In the genomic region with DNA sequence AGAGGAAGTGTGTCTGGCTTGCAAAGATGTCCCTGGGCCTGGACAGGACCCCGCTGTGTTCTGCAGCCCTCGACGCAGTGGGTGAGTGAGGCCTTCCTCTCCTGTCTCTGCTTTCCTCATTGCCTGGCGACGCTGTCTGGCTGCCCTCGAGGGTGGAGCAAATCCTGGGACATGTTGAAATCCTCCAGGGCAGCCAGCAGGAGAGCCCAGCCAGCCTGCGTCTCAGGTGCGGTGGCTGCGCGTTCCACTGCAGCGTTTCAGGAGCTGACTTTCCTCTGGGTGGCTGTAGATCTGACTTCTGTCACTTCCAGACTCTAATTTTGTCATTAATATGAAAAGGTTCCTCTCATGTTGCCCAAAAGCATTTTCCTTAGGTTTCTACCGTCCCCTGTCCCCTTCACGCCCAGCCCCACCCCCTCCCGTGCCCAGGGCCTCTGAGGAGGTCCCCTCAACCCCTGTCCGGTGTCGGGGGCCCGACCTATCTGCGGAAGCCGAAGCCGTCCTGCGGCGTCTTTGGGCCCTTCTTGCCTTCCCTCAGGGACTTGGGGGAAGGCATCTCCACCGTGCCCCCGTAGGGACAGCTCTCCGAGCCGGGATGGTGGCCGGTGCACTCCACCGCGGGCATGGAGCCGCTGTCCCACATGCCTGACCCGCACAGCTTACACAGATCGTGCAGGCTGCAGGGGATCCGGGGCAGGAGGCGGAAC, we compare ENCODE assay signal across 24 cellular contexts.
A peak's percentile ranks its signal among the peaks of the same experiment; 100 is the strongest.
DNase-seq lines count a peak whose midpoint lies in the region; ATAC-seq and TF ChIP-seq lines count a peak whose summit lies in the region.
"Had no signal": no experiment of that assay in that cellular context is flagged by ENCODE, and none has a peak within 500 bp of the region (broad histone marks: within the 10 kb centered on the region; RNA-seq: fewer than 3 reads in every experiment).

No MANE protein-coding gene starts in this region.

- DNase-seq in PC-3 (no peak), glutamatergic neuron (peak; percentile 10), posterior vena cava (ENCODE audit: low spot score) (peak; percentile 78), progenitor cell of endocrine pancreas (ENCODE audit: low spot score, unreplicated experiment) (no peak), D341Med (ENCODE audit: low spot score) (no peak), coronary artery (ENCODE audit: low spot score) (no peak)
- DNase-seq: activated CD8-positive, alpha-beta memory T cell treated with anti-CD3 and anti-CD28 coated beads, Interleukin-2, amount 50 U/mL, for 48 hours; COR-L47; dermis blood vessel endothelial cell; DMS79 treated with DMSO at 0.1 percent for 48 hours; GOT3; NCI-H446 treated with DMSO at 0.1 percent for 48 hours; PC-9; stimulated activated CD4-positive, alpha-beta T cell treated with anti-CD3 and anti-CD28 coated beads, Interleukin-12 subunit alpha, Interleukin-12 subunit beta, amount 100 ng/mL, for 4 hours; stimulated activated CD4-positive, alpha-beta T cell treated with anti-CD3 and anti-CD28 coated beads, Interleukin-4, amount 100 ng/mL, for 4 hours; stimulated activated naive CD8-positive, alpha-beta T cell treated with anti-CD3 and anti-CD28 coated beads, Interleukin-15, Interleukin-2, amounts not matched to agents 100 U/mL and 50 U/mL, for 24 hours; T-helper 2 cell; thyroid gland had no signal

- H3K4me2 ChIP-seq in BLaER1: peak overlapping the region; percentile 95
- no peak overlapping the region for H3K4me2 ChIP-seq in PC-3 (ENCODE audit: low read length)
- H3K4me2 ChIP-seq: PC-9 had no signal

- CTCF ChIA-PET in PC-3 (lab: Charles Lee): no interaction called here

- H3K9me3 Mint-ChIP-seq in glutamatergic neuron (ENCODE audit: unreplicated experiment): peaks cover 17% of the 10 kb centered on the region
- no peaks in the 10 kb centered on the region for H3K9me3 Mint-ChIP-seq in progenitor cell of endocrine pancreas (ENCODE audit: low read depth)
- H3K9me3 Mint-ChIP-seq: neural crest cell had no signal

- H3K27ac ChIP-seq in BLaER1 (no peak overlapping the region), PC-3 (ENCODE audit: low read length) (no peak overlapping the region), coronary artery (no peak overlapping the region)
- H3K27ac ChIP-seq: heart right ventricle, left lung, PC-9, SJSA1, thyroid gland, VCaP had no signal

- no peaks in the 10 kb centered on the region for H3K9me2 ChIP-seq in PC-3 (replicated peaks; ENCODE audit: low read length)

- H4K20me1 ChIP-seq in BLaER1 (peaks cover 33% of the 10 kb centered on the region), PC-3 (ENCODE audit: low read length) (no peaks in the 10 kb centered on the region)

- POLR2A ChIA-PET in PC-3 (lab: Charles Lee; ENCODE audit: unreplicated experiment): no interaction called here

- H2AFZ ChIP-seq in PC-3 (ENCODE audit: low read length): no peak overlapping the region
- H2AFZ ChIP-seq: PC-9 had no signal

- H3K4me1 ChIP-seq in BLaER1 (peaks cover 97% of the 10 kb centered on the region), PC-3 (ENCODE audit: insufficient read depth, low read length) (no peaks in the 10 kb centered on the region)

- H3K36me3 ChIP-seq in BLaER1 (no peaks in the 10 kb centered on the region), PC-3 (ENCODE audit: low read depth, low read length) (no peaks in the 10 kb centered on the region)

- H3K27me3 ChIP-seq in BLaER1 (peaks cover 14% of the 10 kb centered on the region), PC-3 (ENCODE audit: low read length) (no peaks in the 10 kb centered on the region)
- H3K27me3 ChIP-seq: heart right ventricle, left lung, SJSA1, thyroid gland had no signal

- H3K4me3 ChIP-seq in BLaER1 (no peak overlapping the region), PC-3 (ENCODE audit: low read length) (no peak overlapping the region), coronary artery (no peak overlapping the region)
- H3K4me3 ChIP-seq: heart right ventricle, left lung, PC-9, SJSA1, thyroid gland had no signal

- H3K36me3 Mint-ChIP-seq in glutamatergic neuron (ENCODE audit: unreplicated experiment): peaks cover 5% of the 10 kb centered on the region
- H3K36me3 Mint-ChIP-seq in progenitor cell of endocrine pancreas (ENCODE audit: insufficient read depth): peaks cover 23% of the 10 kb centered on the region

- H3K9me3 ChIP-seq in BLaER1: no peaks in the 10 kb centered on the region
- H3K9me3 ChIP-seq in PC-3 (ENCODE audit: low read length): no peaks in the 10 kb centered on the region
- H3K9me3 ChIP-seq: heart right ventricle, left lung, SJSA1, thyroid gland had no signal

- H3K4me3 Mint-ChIP-seq in glutamatergic neuron (ENCODE audit: unreplicated experiment) (no peak overlapping the region), progenitor cell of endocrine pancreas (ENCODE audit: low read depth) (no peak overlapping the region)
- H3K4me3 Mint-ChIP-seq: neural crest cell had no signal

- BruUV-seq in PC-3 (replicated peaks; lab: Mats Ljungman, UMichigan): TSS peak; percentile 14

- H3K79me2 ChIP-seq in PC-3 (ENCODE audit: low read length): no peaks in the 10 kb centered on the region

- H3K27ac Mint-ChIP-seq in glutamatergic neuron (ENCODE audit: unreplicated experiment) (peak overlapping the region; percentile 59), progenitor cell of endocrine pancreas (no peak overlapping the region)

- peaks cover 23% of the 10 kb centered on the region for H3K4me1 Mint-ChIP-seq in glutamatergic neuron (ENCODE audit: low read depth, unreplicated experiment)
- H3K4me1 Mint-ChIP-seq in progenitor cell of endocrine pancreas (ENCODE audit: low read depth): no peaks in the 10 kb centered on the region

- TF ChIP-seq CTCF in PC-3 (conservative IDR thresholded peaks at IDR 0.05; ENCODE audit: low read depth, low read length): no peak
- no peak for TF ChIP-seq CTCF in glutamatergic neuron (IDR thresholded peaks at IDR 0.05; ENCODE audit: partially characterized antibody, unreplicated experiment)
- no peak for TF ChIP-seq CTCF in progenitor cell of endocrine pancreas (IDR thresholded peaks at IDR 0.05; ENCODE audit: unreplicated experiment)
- TF ChIP-seq CTCF in coronary artery (IDR thresholded peaks at IDR 0.05): no peak

- H3K9ac ChIP-seq in BLaER1 (no peak overlapping the region), PC-3 (ENCODE audit: low read length) (no peak overlapping the region)

- intact Hi-C loops in PC-3 (cut with micrococcal nuclease): no loop called here
- intact Hi-C loops in posterior vena cava (cut with DNase I): no loop called here

- no peak for ATAC-seq in PC-3
- ATAC-seq: heart right ventricle; left lung; stimulated activated naive CD8-positive, alpha-beta T cell treated with anti-CD3 and anti-CD28 coated beads, Interleukin-15, Interleukin-2, amounts not matched to agents 100 U/mL and 50 U/mL, for 24 hours had no signal

- H3F3A ChIP-seq in PC-3 (ENCODE audit: low read length, unreplicated experiment): no peaks in the 10 kb centered on the region

- H3K27me3 Mint-ChIP-seq in glutamatergic neuron (ENCODE audit: unreplicated experiment) (peaks cover 29% of the 10 kb centered on the region), progenitor cell of endocrine pancreas (no peaks in the 10 kb centered on the region)

Comparison
In these comparisons a context has a peak if more than half of its experiments do, and no peak if none do; other contexts are left out.
1. DNase-seq: peak in glutamatergic neuron (single experiment) and posterior vena cava (single experiment); none in PC-3 (single experiment), progenitor cell of endocrine pancreas (single experiment), D341Med (single experiment) and coronary artery (single experiment).